In the genomic region with DNA sequence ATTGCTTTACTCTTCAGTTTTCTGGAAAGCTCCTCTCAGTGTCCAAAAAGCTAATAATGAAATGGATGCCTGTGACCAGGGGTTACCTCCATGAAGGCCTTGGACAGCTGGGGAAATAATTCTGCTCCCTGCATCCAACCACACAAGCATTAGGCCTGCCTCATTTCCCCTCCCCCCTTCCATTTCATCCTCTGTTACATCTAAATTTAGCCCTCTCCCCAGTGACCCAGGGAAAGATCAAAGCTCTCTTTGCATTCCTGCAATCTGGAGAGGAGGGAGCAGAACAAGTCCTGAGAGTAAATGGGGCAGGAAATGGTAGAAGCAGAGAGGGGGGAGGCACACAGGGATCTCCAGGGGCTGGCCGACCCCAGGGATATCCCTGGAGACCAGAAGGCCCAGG, we compare ENCODE assay signal across 21 cellular contexts.
A peak's percentile ranks its signal among the peaks of the same experiment; 100 is the strongest.
DNase-seq lines count a peak whose midpoint lies in the region; ATAC-seq and TF ChIP-seq lines count a peak whose summit lies in the region.
"Had no signal": no experiment of that assay in that cellular context is flagged by ENCODE, and none has a peak within 500 bp of the region (broad histone marks: within the 10 kb centered on the region; RNA-seq: fewer than 3 reads in every experiment).

No MANE protein-coding gene starts in this region.

- no peak overlapping the region for H2BK5ac ChIP-seq in neuronal stem cell (ENCODE audit: low read length)

- H3K4me2 ChIP-seq in neuronal stem cell (ENCODE audit: insufficient read depth, low read length, poor library complexity, severe bottlenecking) = no peak overlapping the region

- H3K4me1 ChIP-seq in ES-I3 (ENCODE audit: insufficient read depth, low read length) = peaks cover 22% of the 10 kb centered on the region
- H3K4me1 ChIP-seq in SJCRH30 = peaks cover 22% of the 10 kb centered on the region
- peaks cover 24% of the 10 kb centered on the region for H3K4me1 ChIP-seq in iPS-15b (ENCODE audit: control insufficient read depth, insufficient read depth, low read length)
- peaks cover 0 to 3% of the 10 kb centered on the region in 2 donors for H3K4me1 ChIP-seq in neuronal stem cell (ENCODE audit: control insufficient read depth in 2 of 2, insufficient read depth in 1 of 2, low read depth in 1 of 2, low read length in 2 of 2)
- H3K4me1 ChIP-seq in foreskin keratinocyte = no peaks in the 10 kb centered on the region
- H3K4me1 ChIP-seq: suprapubic skin had no signal

- no peaks in the 10 kb centered on the region for H3K9me3 Mint-ChIP-seq in activated T-helper 17 cell treated with anti-CD3 and anti-CD28 coated beads, Interleukin-2, amount 50 U/mL, for 72 hours
- H3K9me3 Mint-ChIP-seq: CD4-positive, alpha-beta memory T cell; immature natural killer cell; T-cell had no signal

- H3K9ac ChIP-seq in ES-I3 (ENCODE audit: low read depth, low read length) (peak overlapping the region; percentile 17; the same call in 1 of the 2 replicates), iPS-15b (ENCODE audit: low read depth, low read length) (no peak overlapping the region), neuronal stem cell (ENCODE audit: low read depth, low read length, poor library complexity) (no peak overlapping the region)

- no peaks in the 10 kb centered on the region for H3K36me3 Mint-ChIP-seq in activated T-helper 17 cell treated with anti-CD3 and anti-CD28 coated beads, Interleukin-2, amount 50 U/mL, for 72 hours (ENCODE audit: low read depth)
- H3K36me3 Mint-ChIP-seq: CD4-positive, alpha-beta memory T cell; immature natural killer cell; memory B cell; T-cell had no signal

- H3K4me1 Mint-ChIP-seq in activated T-helper 17 cell treated with anti-CD3 and anti-CD28 coated beads, Interleukin-2, amount 50 U/mL, for 72 hours = no peaks in the 10 kb centered on the region
- H3K4me1 Mint-ChIP-seq: CD4-positive, alpha-beta memory T cell; memory B cell; T-cell had no signal

- H3K27me3 Mint-ChIP-seq in activated T-helper 17 cell treated with anti-CD3 and anti-CD28 coated beads, Interleukin-2, amount 50 U/mL, for 72 hours = peaks cover 19% of the 10 kb centered on the region
- H3K27me3 Mint-ChIP-seq: memory B cell had no signal

- no peak overlapping the region for H2BK15ac ChIP-seq in neuronal stem cell (ENCODE audit: low read length)

- no peak overlapping the region for H3K4me3 Mint-ChIP-seq in activated T-helper 17 cell treated with anti-CD3 and anti-CD28 coated beads, Interleukin-2, amount 50 U/mL, for 72 hours
- H3K4me3 Mint-ChIP-seq: CD4-positive, alpha-beta memory T cell; immature natural killer cell; memory B cell; T-cell had no signal

- no peaks in the 10 kb centered on the region for H3K79me1 ChIP-seq in neuronal stem cell (ENCODE audit: low read depth, low read length)

- H3K27me3 ChIP-seq in SJCRH30 = no peaks in the 10 kb centered on the region
- no peaks in the 10 kb centered on the region for H3K27me3 ChIP-seq in iPS-15b (ENCODE audit: control insufficient read depth, insufficient read depth, low read length)
- H3K27me3 ChIP-seq in neuronal stem cell (ENCODE audit: control insufficient read depth in 3 of 3, insufficient read depth in 3 of 3, low read depth in 1 of 3, low read length in 3 of 3) = no peaks in the 10 kb centered on the region
- no peaks in the 10 kb centered on the region for H3K27me3 ChIP-seq in foreskin keratinocyte
- H3K27me3 ChIP-seq: gastrocnemius medialis, suprapubic skin had no signal

- DNase-seq in SJCRH30 (peak; percentile 94 to 99), neuronal stem cell (ENCODE audit: low spot score) (no peak), 8988T (no peak), dedifferentiated amniotic fluid mesenchymal stem cell (ENCODE audit: extremely low spot score) (no peak), foreskin keratinocyte (no peak)
- DNase-seq: activated CD8-positive, alpha-beta memory T cell treated with anti-CD3 and anti-CD28 coated beads, Interleukin-2, amount 50 U/mL, for 48 hours; activated gamma-delta T cell treated with Interleukin-2 at 50 U/mL for 16 hours; caudate nucleus; CD4-positive, alpha-beta memory T cell; DMS53; gastrocnemius medialis; immature natural killer cell; NCI-H1417 treated with DMSO at 0.1 percent for 48 hours; SHP77; T-cell had no signal

- H3K27ac ChIP-seq in SJCRH30 = peak overlapping the region; percentile 82
- H3K27ac ChIP-seq in neuronal stem cell (replicated peaks; ENCODE audit: low read length) = no peak overlapping the region
- no peak overlapping the region for H3K27ac ChIP-seq in foreskin keratinocyte
- H3K27ac ChIP-seq: suprapubic skin had no signal

- no peak overlapping the region for H3K23ac ChIP-seq in neuronal stem cell (ENCODE audit: low read depth, low read length, poor library complexity)

- no peak for ATAC-seq in activated T-helper 17 cell treated with anti-CD3 and anti-CD28 coated beads, Interleukin-2, amount 50 U/mL, for 72 hours (replicated peaks)
- ATAC-seq in foreskin keratinocyte = no peak
- ATAC-seq: gastrocnemius medialis, HepG2, T-cell had no signal

- H3K36me3 ChIP-seq in ES-I3 (ENCODE audit: insufficient read depth, low read length) (no peaks in the 10 kb centered on the region), SJCRH30 (no peaks in the 10 kb centered on the region), iPS-15b (ENCODE audit: control insufficient read depth, insufficient read depth, low read length) (no peaks in the 10 kb centered on the region), neuronal stem cell (replicated peaks in 1 of 2; ENCODE audit: control insufficient read depth in 2 of 2, insufficient read depth in 2 of 2, low read length in 2 of 2) (no peaks in the 10 kb centered on the region)
- H3K36me3 ChIP-seq: gastrocnemius medialis, suprapubic skin had no signal

- no peak overlapping the region for H3K27ac Mint-ChIP-seq in activated T-helper 17 cell treated with anti-CD3 and anti-CD28 coated beads, Interleukin-2, amount 50 U/mL, for 72 hours
- H3K27ac Mint-ChIP-seq: immature natural killer cell, memory B cell, T-cell had no signal

- H2BK120ac ChIP-seq in neuronal stem cell (ENCODE audit: low read depth, low read length) = no peak overlapping the region

- H3K4ac ChIP-seq in neuronal stem cell (ENCODE audit: low read length) = no peak overlapping the region

- peak overlapping the region; percentile 55 for H3K18ac ChIP-seq in neuronal stem cell (ENCODE audit: low read length)

- no CpG with 5 or more reads among the region's 1 CpG for WGBS in neuronal stem cell (ENCODE audit: extremely low coverage in 2 of 2, insufficient read length in 2 of 2, insufficient replicate concordance in 1 of 2), 2 donors

- no peak for TF ChIP-seq CTCF in foreskin keratinocyte (conservative IDR thresholded peaks at IDR 0.05)

- no peak overlapping the region for H2AK5ac ChIP-seq in neuronal stem cell (ENCODE audit: low read depth, low read length)

- no peak overlapping the region for H2BK12ac ChIP-seq in neuronal stem cell (ENCODE audit: low read length)

- H3K4me3 ChIP-seq in SJCRH30 (no peak overlapping the region), iPS-15b (ENCODE audit: low read depth, low read length) (peak overlapping the region; percentile 18), neuronal stem cell (ENCODE audit: low read length in 2 of 2) (no peak overlapping the region)
- H3K4me3 ChIP-seq: gastrocnemius medialis, suprapubic skin had no signal

- no peak overlapping the region for H4K91ac ChIP-seq in neuronal stem cell (ENCODE audit: low read depth, low read length, poor library complexity)

- no peak overlapping the region for H4K8ac ChIP-seq in neuronal stem cell (ENCODE audit: low read depth, low read length)

- H2AFZ ChIP-seq in neuronal stem cell (ENCODE audit: low read length) = no peak overlapping the region

- no peak overlapping the region for H3K14ac ChIP-seq in neuronal stem cell (ENCODE audit: low read length)

- no peaks in the 10 kb centered on the region for H3K9me3 ChIP-seq in ES-I3 (ENCODE audit: control insufficient read depth, insufficient read depth, low read length)
- H3K9me3 ChIP-seq in SJCRH30 (replicated peaks) = no peaks in the 10 kb centered on the region
- no peaks in the 10 kb centered on the region for H3K9me3 ChIP-seq in iPS-15b (ENCODE audit: control insufficient read depth, insufficient read depth, low read length)
- H3K9me3 ChIP-seq in neuronal stem cell (replicated peaks in 1 of 2; ENCODE audit: control insufficient read depth in 2 of 2, insufficient read depth in 1 of 2, low read depth in 1 of 2, low read length in 2 of 2) = no peaks in the 10 kb centered on the region
- H3K9me3 ChIP-seq: gastrocnemius medialis, suprapubic skin had no signal

Comparison
In these comparisons a context has a peak if more than half of its experiments do, and no peak if none do; other contexts are left out.
1. DNase-seq: peak in SJCRH30 (2 of 2); none in neuronal stem cell (single experiment), 8988T (single experiment), dedifferentiated amniotic fluid mesenchymal stem cell (single experiment) and foreskin keratinocyte (0 of 2).